Comparison of ENCODE assay signal across 30 cellular contexts in the genomic region with DNA sequence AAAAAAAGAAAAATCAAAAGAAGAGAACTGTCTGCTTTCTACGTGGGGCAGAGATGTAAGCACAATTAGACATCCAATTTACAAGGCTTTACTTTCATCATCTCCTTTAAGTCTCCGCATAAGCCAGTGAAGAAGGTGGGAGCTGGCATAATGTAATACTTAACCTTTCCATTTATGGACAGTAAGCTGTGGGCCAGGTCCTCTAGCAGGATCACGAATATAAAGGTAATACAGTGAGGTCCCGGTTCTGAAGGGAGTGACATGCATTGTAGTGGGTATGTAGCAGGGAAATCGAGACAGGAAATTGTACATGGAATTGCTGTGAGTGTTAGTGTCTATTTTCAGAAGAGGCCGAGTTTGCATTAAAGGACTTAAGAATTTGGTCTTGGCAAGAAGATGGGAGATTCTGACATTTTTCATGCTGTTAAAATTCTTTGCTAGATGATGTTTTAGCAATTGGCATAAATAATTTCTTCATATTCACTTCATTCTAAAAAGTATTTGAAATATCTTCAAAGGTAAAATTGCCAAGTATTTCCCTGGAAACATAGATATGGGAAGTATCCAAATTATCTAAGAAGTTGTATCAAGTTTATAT. TPM values are rescaled to one million over a fixed set of nuclear protein-coding genes. Genes with fewer than 3 reads are reported as not detected.
DNase-seq lines count a peak whose midpoint lies in the region; ATAC-seq and TF ChIP-seq lines count a peak whose summit lies in the region.
"Had no signal": no experiment of that assay in that cellular context is flagged by ENCODE, and none has a peak within 500 bp of the region (broad histone marks: within the 10 kb centered on the region; RNA-seq: fewer than 3 reads in every experiment).

No MANE protein-coding gene starts in this region.

- TF ChIP-seq CTCF in DND-41 (IDR thresholded peaks at IDR 0.05; ENCODE audit: borderline replicate concordance, extremely low read depth, low read length, poor library complexity, severe bottlenecking) = no peak
- TF ChIP-seq CTCF in fibroblast of the aortic adventitia (IDR thresholded peaks at IDR 0.05; ENCODE audit: insufficient read depth, low read length) = no peak
- no peak for TF ChIP-seq CTCF in osteoblast (IDR thresholded peaks at IDR 0.05; ENCODE audit: extremely low read depth, low read depth, low read length)

- intact Hi-C loops in Right ventricle myocardium inferior (cut with DNase I) = no loop called here
- intact Hi-C loops in right cardiac atrium (cut with DNase I) = no loop called here

- H3K4me3 ChIP-seq in right cardiac atrium (ENCODE audit: low read length) (no peak overlapping the region), DND-41 (ENCODE audit: low read depth in 1 of 2, low read length in 2 of 2) (no peak overlapping the region), fibroblast of the aortic adventitia (ENCODE audit: low read depth, low read length) (no peak overlapping the region), osteoblast (ENCODE audit: insufficient read depth, low read length) (no peak overlapping the region)
- H3K4me3 ChIP-seq: GM12878, SK-N-MC had no signal

- H3K36me3 ChIP-seq in DND-41 (ENCODE audit: insufficient read depth, low read length) (no peaks in the 10 kb centered on the region), osteoblast (ENCODE audit: insufficient read depth, low read length) (no peaks in the 10 kb centered on the region)

- H3K9me3 ChIP-seq in right cardiac atrium (ENCODE audit: control insufficient read depth, low read length) = no peaks in the 10 kb centered on the region
- H3K9me3 ChIP-seq in DND-41 (ENCODE audit: insufficient read depth, low read length, severe bottlenecking) = no peaks in the 10 kb centered on the region
- no peaks in the 10 kb centered on the region for H3K9me3 ChIP-seq in osteoblast (ENCODE audit: low read depth, low read length)

- H3K4me1 ChIP-seq in right cardiac atrium (ENCODE audit: control insufficient read depth, insufficient read depth, low read length) (no peaks in the 10 kb centered on the region), DND-41 (ENCODE audit: insufficient read depth, low read length) (no peaks in the 10 kb centered on the region), osteoblast (ENCODE audit: insufficient read depth, low read length) (peaks cover 11% of the 10 kb centered on the region)

- H4K20me1 ChIP-seq in DND-41 (ENCODE audit: insufficient read depth, low read length) (no peaks in the 10 kb centered on the region), osteoblast (ENCODE audit: insufficient read depth, low read length) (no peaks in the 10 kb centered on the region)

- H3K27ac ChIP-seq in right cardiac atrium (ENCODE audit: low read length) = no peak overlapping the region
- no peak overlapping the region for H3K27ac ChIP-seq in DND-41 (ENCODE audit: low read length)
- no peak overlapping the region for H3K27ac ChIP-seq in osteoblast (ENCODE audit: low read depth, low read length)
- H3K27ac ChIP-seq: KMS-11, RWPE1, SK-N-MC had no signal

- no peak overlapping the region for H3K9ac ChIP-seq in DND-41 (ENCODE audit: low read depth, low read length)
- H3K9ac ChIP-seq: KMS-11 had no signal

- DNase-seq in Right ventricle myocardium inferior (ENCODE audit: missing footprints) (no peak), right cardiac atrium (no peak), DND-41 (no peak), fibroblast of the aortic adventitia (ENCODE audit: low read depth) (peak; percentile 68), osteoblast (ENCODE audit: insufficient read length, low spot score, missing footprints) (no peak), amygdala (lab: John Stamatoyannopoulos, UW) (no peak)
- DNase-seq: C1 segment of cervical spinal cord; CD4-positive, alpha-beta memory T cell; COR-L47; EL; GDM1; HCEC 1CT; NCI-H1048; NCI-H1417; NCI-H1694 treated with DMSO at 0.1 percent for 48 hours; NCI-H2081; NCI-H2171; NCI-H345; NCI-H510A treated with DMSO at 0.1 percent for 48 hours; NCI-H774; SIG-M5 had no signal

- ATAC-seq in Right ventricle myocardium inferior (peak; percentile 23), right cardiac atrium (no peak), DND-41 (ENCODE audit: insufficient read depth, low read depth) (no peak), GM21717 (IDR thresholded peaks at IDR 0.05; ENCODE audit: unreplicated experiment) (no peak), HG03045 (IDR thresholded peaks at IDR 0.05; ENCODE audit: unreplicated experiment) (no peak)
- ATAC-seq: GM12878, Panc1 had no signal

- H3K79me2 ChIP-seq in DND-41 (ENCODE audit: insufficient read depth, low read length) (no peaks in the 10 kb centered on the region), osteoblast (ENCODE audit: insufficient read depth, low read length) (no peaks in the 10 kb centered on the region)

- 53% methylated on average over 6 of the region's 6 CpGs for WGBS in right cardiac atrium

- peak overlapping the region; percentile 39 for H2AFZ ChIP-seq in DND-41 (ENCODE audit: low read depth, low read length)
- H2AFZ ChIP-seq in osteoblast (ENCODE audit: low read length) = no peak overlapping the region

- H3K4me2 ChIP-seq in DND-41 (ENCODE audit: insufficient read depth, low read length) = no peak overlapping the region
- peak overlapping the region; percentile 13 for H3K4me2 ChIP-seq in osteoblast (ENCODE audit: insufficient read depth, low read length)
- H3K4me2 ChIP-seq: KMS-11 had no signal

- H3K27me3 ChIP-seq in right cardiac atrium (ENCODE audit: control insufficient read depth, insufficient read depth) = no peaks in the 10 kb centered on the region
- peaks cover 4% of the 10 kb centered on the region for H3K27me3 ChIP-seq in DND-41 (ENCODE audit: insufficient read depth, low read length, poor library complexity)
- H3K27me3 ChIP-seq in osteoblast (ENCODE audit: insufficient read depth, low read length) = no peaks in the 10 kb centered on the region

RNA-seq across cellular contexts. Expression of gene POPDC3, which starts 20.4 kb away (rescaled TPM):
- total RNA-seq in Right ventricle myocardium inferior (47.8 TPM), right cardiac atrium (10 to 100 TPM; 31.6 to 48.3 (median 41.3) TPM), fibroblast of the aortic adventitia (ENCODE audit: low replicate concordance) (7.5 and 33.7 TPM in 2 replicates), osteoblast (32.6 and 41.8 TPM in 2 replicates)
- 53.2 TPM for polyA plus RNA-seq in right cardiac atrium
- total RNA-seq: CD4-positive, alpha-beta memory T cell; GM12878; OCI-LY7 had no signal
- polyA plus RNA-seq: CD4-positive, alpha-beta memory T cell; IgD-negative memory B cell had no signal
